24 cellular contexts compared by ENCODE assay signal in the genomic region with DNA sequence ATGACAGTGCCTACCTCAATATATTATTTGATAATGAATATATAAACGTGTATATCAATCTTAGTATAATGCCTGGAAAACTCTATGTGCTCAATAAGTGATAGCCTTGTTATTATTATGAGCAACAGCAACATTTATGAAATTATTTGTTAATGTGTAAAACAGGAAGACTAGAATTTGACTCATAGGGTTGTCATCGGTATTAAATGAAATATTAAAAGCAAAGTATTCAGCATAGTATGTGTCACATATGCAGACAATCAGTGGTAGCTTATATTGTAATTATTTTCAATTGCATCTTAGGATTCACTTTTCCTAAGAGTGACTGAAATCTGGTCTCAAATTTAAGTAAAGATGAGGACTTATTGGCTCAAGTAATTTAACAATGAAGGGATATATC. TPM values are rescaled to one million over a fixed set of nuclear protein-coding genes. Genes with fewer than 3 reads are reported as not detected.
DNase-seq lines count a peak whose midpoint lies in the region; ATAC-seq and TF ChIP-seq lines count a peak whose summit lies in the region.
"Had no signal": no experiment of that assay in that cellular context is flagged by ENCODE, and none has a peak within 500 bp of the region (broad histone marks: within the 10 kb centered on the region; RNA-seq: fewer than 3 reads in every experiment).

No MANE protein-coding gene starts in this region.

- H3K4me1 ChIP-seq in RWPE2 (ENCODE audit: insufficient read depth, poor library complexity, severe bottlenecking) (no peaks in the 10 kb centered on the region), Caco-2 (no peaks in the 10 kb centered on the region)
- H3K4me1 ChIP-seq: A549; BE2C; BLaER1 treated with 17β-estradiol and CSF1 and Interleukin-3, amounts not matched to agents 10 nM and 100 nM had no signal

- CTCF ChIA-PET in Caco-2 (lab: Charles Lee), result no interaction called here
- CTCF ChIA-PET in activated CD8-positive, alpha-beta memory T cell treated with anti-CD3 and anti-CD28 coated beads, Interleukin-2, amount 10 ng/mL, durations not matched to agents 7 days and 5 days (lab: Charles Lee), result no interaction called here

- peaks cover 2% of the 10 kb centered on the region for H3K27me3 Mint-ChIP-seq in Caco-2 (ENCODE audit: insufficient read depth, unreplicated experiment)
- no peaks in the 10 kb centered on the region for H3K27me3 Mint-ChIP-seq in activated CD8-positive, alpha-beta memory T cell treated with anti-CD3 and anti-CD28 coated beads, Interleukin-2, amount 10 ng/mL, durations not matched to agents 7 days and 5 days
- H3K27me3 Mint-ChIP-seq: CD4-positive, alpha-beta T cell had no signal

- no peaks in the 10 kb centered on the region for H3K9me3 Mint-ChIP-seq in Caco-2 (ENCODE audit: unreplicated experiment)
- peaks cover 6% of the 10 kb centered on the region for H3K9me3 Mint-ChIP-seq in activated CD8-positive, alpha-beta memory T cell treated with anti-CD3 and anti-CD28 coated beads, Interleukin-2, amount 10 ng/mL, durations not matched to agents 7 days and 5 days (ENCODE audit: low read depth)
- H3K9me3 Mint-ChIP-seq: GM23338, HFFc6 had no signal

- H3K4me1 Mint-ChIP-seq in Caco-2 (ENCODE audit: low read depth, unreplicated experiment), result no peaks in the 10 kb centered on the region
- no peaks in the 10 kb centered on the region for H3K4me1 Mint-ChIP-seq in activated CD8-positive, alpha-beta memory T cell treated with anti-CD3 and anti-CD28 coated beads, Interleukin-2, amount 10 ng/mL, durations not matched to agents 7 days and 5 days
- H3K4me1 Mint-ChIP-seq: CD14-positive monocyte; CD8-positive, alpha-beta memory T cell; H9 had no signal

- H3K36me3 Mint-ChIP-seq in Caco-2 (ENCODE audit: insufficient read depth, unreplicated experiment), result no peaks in the 10 kb centered on the region
- no peaks in the 10 kb centered on the region for H3K36me3 Mint-ChIP-seq in activated CD8-positive, alpha-beta memory T cell treated with anti-CD3 and anti-CD28 coated beads, Interleukin-2, amount 10 ng/mL, durations not matched to agents 7 days and 5 days
- H3K36me3 Mint-ChIP-seq: CD14-positive monocyte; CD8-positive, alpha-beta memory T cell had no signal

- TF ChIP-seq CTCF in RWPE2 (IDR thresholded peaks at IDR 0.05; ENCODE audit: poor library complexity, severe bottlenecking), result no peak
- TF ChIP-seq CTCF in epithelial cell of esophagus (IDR thresholded peaks at IDR 0.05; ENCODE audit: insufficient read depth, low read depth, low read length, missing control alignments), result no peak
- no peak for TF ChIP-seq CTCF in Caco-2 (IDR thresholded peaks at IDR 0.05; ENCODE audit: insufficient read depth in 1 of 2, low read depth in 1 of 2, low read length in 1 of 2, severe bottlenecking in 1 of 2, unreplicated experiment in 1 of 2)

- no peak overlapping the region for H3K27ac ChIP-seq in RWPE2 (ENCODE audit: poor library complexity, severe bottlenecking)
- H3K27ac ChIP-seq: A549; BLaER1 treated with 17β-estradiol and CSF1 and Interleukin-3, amounts not matched to agents 10 nM and 100 nM had no signal

- no peak overlapping the region for H3K4me3 Mint-ChIP-seq in Caco-2 (ENCODE audit: unreplicated experiment)
- H3K4me3 Mint-ChIP-seq in activated CD8-positive, alpha-beta memory T cell treated with anti-CD3 and anti-CD28 coated beads, Interleukin-2, amount 10 ng/mL, durations not matched to agents 7 days and 5 days, result no peak overlapping the region
- H3K4me3 Mint-ChIP-seq: CD14-positive monocyte; CD4-positive, alpha-beta T cell; CD8-positive, alpha-beta memory T cell; GM23338; H9; HFFc6 had no signal

- no peak overlapping the region for H3K27ac Mint-ChIP-seq in Caco-2 (ENCODE audit: unreplicated experiment)
- H3K27ac Mint-ChIP-seq in activated CD8-positive, alpha-beta memory T cell treated with anti-CD3 and anti-CD28 coated beads, Interleukin-2, amount 10 ng/mL, durations not matched to agents 7 days and 5 days, result no peak overlapping the region
- H3K27ac Mint-ChIP-seq: CD14-positive monocyte; CD4-positive, alpha-beta T cell; CD8-positive, alpha-beta memory T cell; GM23338; H9; HFFc6 had no signal

- POLR2A ChIA-PET in Caco-2 (lab: Charles Lee), result no interaction called here

- peak; percentile 64; the same call in 2 of the 3 replicates for ATAC-seq in RWPE2 (ENCODE audit: low read depth)
- ATAC-seq in GM21526 (IDR thresholded peaks at IDR 0.05; ENCODE audit: low FRiP score, unreplicated experiment), result no peak
- no peak for ATAC-seq in activated CD8-positive, alpha-beta memory T cell treated with anti-CD3 and anti-CD28 coated beads, Interleukin-2, amount 10 ng/mL, durations not matched to agents 7 days and 5 days
- ATAC-seq: A549, GM12878, GM23338 had no signal

- H3K9me3 ChIP-seq in RWPE2 (ENCODE audit: severe bottlenecking) (no peaks in the 10 kb centered on the region), Caco-2 (no peaks in the 10 kb centered on the region)
- H3K9me3 ChIP-seq: A549; BE2C; BLaER1 treated with 17β-estradiol and CSF1 and Interleukin-3, amounts not matched to agents 10 nM and 100 nM had no signal

- intact Hi-C loops in Caco-2 (cut with micrococcal nuclease; ENCODE audit: unreplicated experiment), result no loop called here

- H3K4me3 ChIP-seq in RWPE2 (ENCODE audit: severe bottlenecking) (no peak overlapping the region), epithelial cell of esophagus (ENCODE audit: low read length) (no peak overlapping the region), Caco-2 (ENCODE audit: low read depth, low read length) (no peak overlapping the region)
- H3K4me3 ChIP-seq: A549; BLaER1 treated with 17β-estradiol and CSF1 and Interleukin-3, amounts not matched to agents 10 nM and 100 nM; GM12878; GM23338 had no signal

- BruUV-seq in Caco-2 (replicated peaks; lab: Mats Ljungman, UMichigan), result no TSS peak

- H3K36me3 ChIP-seq in RWPE2 (ENCODE audit: low read depth) (no peaks in the 10 kb centered on the region), Caco-2 (ENCODE audit: control insufficient read depth, insufficient read depth, low read length) (no peaks in the 10 kb centered on the region)
- H3K36me3 ChIP-seq: BE2C; BLaER1 treated with 17β-estradiol and CSF1 and Interleukin-3, amounts not matched to agents 10 nM and 100 nM had no signal

- peak; percentile 56 for DNase-seq in ELR (ENCODE audit: low read depth)
- peak; percentile 11 for DNase-seq in LHCN-M2 (ENCODE audit: low read depth)
- DNase-seq in RWPE2 (ENCODE audit: low spot score), result no peak
- peak; percentile 39 for DNase-seq in epithelial cell of esophagus (ENCODE audit: low read depth)
- no peak for DNase-seq in stimulated activated CD4-positive, alpha-beta T cell treated with anti-CD3 and anti-CD28 coated beads, Interleukin-2, amount 100 ng/mL, for 24 hours
- DNase-seq in Caco-2, result no peak
- DNase-seq in activated CD8-positive, alpha-beta memory T cell treated with anti-CD3 and anti-CD28 coated beads, Interleukin-2, amount 10 ng/mL, durations not matched to agents 7 days and 5 days, result no peak
- DNase-seq: 8988T; ACHN; AML-193; BE2C; Calu3; CD4-positive, alpha-beta T cell; CD8-positive, alpha-beta memory T cell; DMS53; DMS79 treated with DMSO at 0.1 percent for 48 hours; H9; HFFc6 had no signal

- no peaks in the 10 kb centered on the region for H3K27me3 ChIP-seq in RWPE2 (ENCODE audit: insufficient read depth, poor library complexity, severe bottlenecking)
- no peaks in the 10 kb centered on the region for H3K27me3 ChIP-seq in Caco-2 (replicated peaks; ENCODE audit: control insufficient read depth, insufficient read depth, low read length)
- H3K27me3 ChIP-seq: BE2C had no signal

RNA-seq across cellular contexts. Expression of a gene that starts 24.6 kb away (rescaled TPM):
- total RNA-seq in LHCN-M2 (2014; rRNA removed) (not detected in 2 replicates), Caco-2 (2022) (not detected in 2 replicates)
- 0.30 TPM for polyA plus RNA-seq in LHCN-M2 (2012)
- not detected for total RNA-seq in activated CD8-positive, alpha-beta memory T cell treated with anti-CD3 and anti-CD28 coated beads, Interleukin-2, amount 10 ng/mL, durations not matched to agents 7 days and 5 days
- total RNA-seq: Calu3; CD4-positive, alpha-beta T cell; CD8-positive, alpha-beta memory T cell; GM12878; GM23338; H9 had no signal
- polyA plus RNA-seq: A549; CD14-positive monocyte; CD8-positive, alpha-beta memory T cell; GM12878; GM23338 had no signal

Comparison
In these comparisons a context has a peak if more than half of its experiments do, and no peak if none do; other contexts are left out.
1. DNase-seq: peak in ELR (single experiment), LHCN-M2 (single experiment) and epithelial cell of esophagus (single experiment); none in RWPE2 (single experiment), stimulated activated CD4-positive, alpha-beta T cell treated with anti-CD3 and anti-CD28 coated beads, Interleukin-2, amount 100 ng/mL, for 24 hours (0 of 2), Caco-2 (0 of 2) and activated CD8-positive, alpha-beta memory T cell treated with anti-CD3 and anti-CD28 coated beads, Interleukin-2, amount 10 ng/mL, durations not matched to agents 7 days and 5 days (single experiment).